ENCODE assay signal across 1 cellular context in genomic region chr15:73956276-73957086, GRCh38.
TF ChIP-seq lines count a peak whose summit lies in the region.

No MANE protein-coding gene starts in this region.

TF ChIP-seq in H1, 55 proteins besides CTCF, POLR2A, EP300 and RAD21 (continued from another document):
- TF ChIP-seq BCL11A (IDR thresholded peaks at IDR 0.05; ENCODE audit: low read depth in 2 of 2, low read length in 2 of 2): no peak
- no peak for TF ChIP-seq JUN (IDR thresholded peaks at IDR 0.05; ENCODE audit: low read depth, low read length)
- TF ChIP-seq USF2 (IDR thresholded peaks at IDR 0.05; ENCODE audit: low read length): no peak
- no peak for TF ChIP-seq GABPA (IDR thresholded peaks at IDR 0.05; ENCODE audit: borderline replicate concordance, insufficient read depth, low read length)
- no peak for TF ChIP-seq EGR1 (IDR thresholded peaks at IDR 0.05; ENCODE audit: borderline replicate concordance, low read depth, low read length)
- TF ChIP-seq SP4 (IDR thresholded peaks at IDR 0.05; ENCODE audit: low read length): no peak
- no peak for TF ChIP-seq CREB1 (IDR thresholded peaks at IDR 0.05)
- TF ChIP-seq NRF1 (IDR thresholded peaks at IDR 0.05; ENCODE audit: low read depth, low read length): no peak
- TF ChIP-seq RBBP5 (IDR thresholded peaks at IDR 0.05; ENCODE audit: borderline replicate concordance, low read depth, low read length): no peak
- no peak for TF ChIP-seq POU5F1 (IDR thresholded peaks at IDR 0.05; ENCODE audit: low read depth, low read length)
- TF ChIP-seq YY1 (IDR thresholded peaks at IDR 0.05; ENCODE audit: low read depth, low read length): no peak
- TF ChIP-seq ATF3 (IDR thresholded peaks at IDR 0.05; ENCODE audit: insufficient read depth, low read depth, low read length): no peak
- no peak for TF ChIP-seq HDAC2 (IDR thresholded peaks at IDR 0.05; ENCODE audit: borderline replicate concordance in 1 of 2, low read depth in 2 of 2, low read length in 2 of 2)
- TF ChIP-seq POLR2AphosphoS5 (IDR thresholded peaks at IDR 0.05; ENCODE audit: low read depth, low read length): no peak
TF ChIP-seq in H1: peak in this region for 0.
